In genomic region chr4:22766068-22766467, GRCh38 we compare ENCODE assay signal across 28 cellular contexts.
"Had no signal": no experiment of that assay in that cellular context is flagged by ENCODE, and none has a peak within 500 bp of the region (broad histone marks: within the 10 kb centered on the region; RNA-seq: fewer than 3 reads in every experiment).

No MANE protein-coding gene starts in this region.

- H3K4me1 Mint-ChIP-seq: stimulated activated effector memory CD8-positive, alpha-beta T cell treated with anti-CD3 and anti-CD28 coated beads, Interleukin-12 subunit alpha, Interleukin-12 subunit beta, amount 100 ng/mL, for 72 hours had no signal

- H3K27me3 ChIP-seq: stomach, suprapubic skin, testis, thyroid gland, tibial artery, tibial nerve, transverse colon, upper lobe of left lung, upper lobe of right lung, uterus, vagina had no signal

- FAIRE-seq: urothelium cell line had no signal

- H3K4me1 ChIP-seq: stomach, suprapubic skin, testis, thyroid gland, tibial artery, tibial nerve, transverse colon, upper lobe of left lung, upper lobe of right lung, uterus, vagina had no signal

- H3K36me3 ChIP-seq: stomach, suprapubic skin, thoracic aorta, thyroid gland, tibial artery, tibial nerve, transverse colon, upper lobe of left lung, upper lobe of right lung, uterus, vagina had no signal

- H3K27ac Mint-ChIP-seq: stimulated activated effector memory CD8-positive, alpha-beta T cell treated with anti-CD3 and anti-CD28 coated beads, Interleukin-12 subunit alpha, Interleukin-12 subunit beta, amount 100 ng/mL, for 72 hours; stimulated activated memory B cell treated with anti-CD40 and anti-IgM and Interleukin-4, amounts not matched to agents 10 μg/mL and 1 μg/mL and 100 μg/mL, for 72 hours; stimulated activated naive CD8-positive, alpha-beta T cell treated with anti-CD3 and anti-CD28 coated beads, Interleukin-15, amount 100 ng/mL, for 72 hours; stimulated activated naive CD8-positive, alpha-beta T cell treated with anti-CD3 and anti-CD28 coated beads, Interleukin-15, Interleukin-2, amounts not matched to agents 100 ng/mL and 50 ng/mL, for 24 hours; type B pancreatic cell had no signal

- H3K9me3 ChIP-seq: suprapubic skin, testis, thoracic aorta, thyroid gland, tibial nerve, upper lobe of left lung, upper lobe of right lung, uterus, vagina had no signal

- DNase-seq: stimulated activated CD4-positive, alpha-beta T cell treated with anti-CD3 and anti-CD28 coated beads, Interleukin-2, amount 100 ng/mL, for 48 hours; stimulated activated CD4-positive, alpha-beta T cell treated with anti-CD3 and anti-CD28 coated beads, Interleukin-4, amount 100 ng/mL, for 1 hour; stimulated activated CD4-positive, alpha-beta T cell treated with anti-CD3 and anti-CD28 coated beads, Interleukin-4, amount 100 ng/mL, for 24 hours; stimulated activated CD4-positive, alpha-beta T cell treated with anti-CD3 and anti-CD28 coated beads, Interleukin-4, amount 100 ng/mL, for 4 hours; stimulated activated CD8-positive, alpha-beta memory T cell treated with anti-CD3 and anti-CD28 coated beads, Interleukin-4, amount 100 ng/mL, for 48 hours; stimulated activated naive CD4-positive, alpha-beta T cell; stimulated activated naive CD4-positive, alpha-beta T cell treated with Interleukin-2 at 50 U/mL for 16 hours; stimulated activated naive CD8-positive, alpha-beta T cell treated with anti-CD3 and anti-CD28 coated beads, Interleukin-15, amount 100 ng/mL, for 72 hours; stimulated activated naive CD8-positive, alpha-beta T cell treated with anti-CD3 and anti-CD28 coated beads, Interleukin-15, Interleukin-2, amounts not matched to agents 100 U/mL and 50 U/mL, for 24 hours; stomach; substantia nigra; testis; thyroid gland; tibial artery; transverse colon; trophoblast cell; upper lobe of left lung; upper lobe of right lung; uterus had no signal

- H3K4me3 ChIP-seq: stomach, suprapubic skin, testis, thoracic aorta, thyroid gland, tibial artery, tibial nerve, transverse colon, upper lobe of left lung, upper lobe of right lung, uterus, vagina had no signal

- H3K36me3 Mint-ChIP-seq: stimulated activated effector memory CD8-positive, alpha-beta T cell treated with anti-CD3 and anti-CD28 coated beads, Interleukin-12 subunit alpha, Interleukin-12 subunit beta, amount 100 ng/mL, for 72 hours; stimulated activated memory B cell treated with anti-CD40 and anti-IgM and Interleukin-4, amounts not matched to agents 10 μg/mL and 1 μg/mL and 100 μg/mL, for 72 hours; type B pancreatic cell had no signal

- H3K27ac ChIP-seq: stomach, suprapubic skin, testis, thoracic aorta, thyroid gland, tibial artery, tibial nerve, transverse colon, upper lobe of left lung, upper lobe of right lung, uterus, vagina had no signal

- H3K27me3 Mint-ChIP-seq: stimulated activated memory B cell treated with anti-CD40 and anti-IgM and Interleukin-4, amounts not matched to agents 10 μg/mL and 1 μg/mL and 100 μg/mL, for 72 hours; stimulated activated naive CD8-positive, alpha-beta T cell treated with anti-CD3 and anti-CD28 coated beads, Interleukin-15, Interleukin-2, amounts not matched to agents 100 ng/mL and 50 ng/mL, for 24 hours had no signal

- ATAC-seq: stimulated activated effector memory CD8-positive, alpha-beta T cell treated with anti-CD3 and anti-CD28 coated beads, Interleukin-12 subunit alpha, Interleukin-12 subunit beta, amount 100 ng/mL, for 72 hours; stimulated activated memory B cell treated with anti-CD40 and anti-IgM and Interleukin-4, amounts not matched to agents 10 μg/mL and 1 μg/mL and 100 μg/mL, for 72 hours; stimulated activated naive CD8-positive, alpha-beta T cell treated with anti-CD3 and anti-CD28 coated beads, Interleukin-15, amount 100 ng/mL, for 72 hours; stimulated activated naive CD8-positive, alpha-beta T cell treated with anti-CD3 and anti-CD28 coated beads, Interleukin-15, Interleukin-2, amounts not matched to agents 100 U/mL and 50 U/mL, for 24 hours; upper lobe of right lung had no signal

- H3K9me3 Mint-ChIP-seq: type B pancreatic cell had no signal

- H3K4me3 Mint-ChIP-seq: stimulated activated effector memory CD8-positive, alpha-beta T cell treated with anti-CD3 and anti-CD28 coated beads, Interleukin-12 subunit alpha, Interleukin-12 subunit beta, amount 100 ng/mL, for 72 hours; stimulated activated memory B cell treated with anti-CD40 and anti-IgM and Interleukin-4, amounts not matched to agents 10 μg/mL and 1 μg/mL and 100 μg/mL, for 72 hours; stimulated activated naive CD8-positive, alpha-beta T cell treated with anti-CD3 and anti-CD28 coated beads, Interleukin-15, amount 100 ng/mL, for 72 hours; stimulated activated naive CD8-positive, alpha-beta T cell treated with anti-CD3 and anti-CD28 coated beads, Interleukin-15, Interleukin-2, amounts not matched to agents 100 ng/mL and 50 ng/mL, for 24 hours; type B pancreatic cell had no signal
